Comparison of ENCODE assay signal across 1 cellular context in genomic region chr15:63444607-63445006, GRCh38.
TF ChIP-seq lines count a peak whose summit lies in the region.

No MANE protein-coding gene starts in this region.

TF ChIP-seq in K562, 482 proteins besides CTCF, POLR2A, EP300 and RAD21 (continued from another document):
- TF ChIP-seq KDM4B (IDR thresholded peaks at IDR 0.05; ENCODE audit: borderline replicate concordance in 2 of 2, low read depth in 1 of 2): no peak
